Comparison of ENCODE assay signal across 9 cellular contexts in genomic region chr2:178072383-178073301, GRCh38. TPM values are rescaled to one million over a fixed set of nuclear protein-coding genes. Genes with fewer than 3 reads are reported as not detected.
DNase-seq lines count a peak whose midpoint lies in the region; ATAC-seq and TF ChIP-seq lines count a peak whose summit lies in the region.
"Had no signal": no experiment of that assay in that cellular context is flagged by ENCODE, and none has a peak within 500 bp of the region (broad histone marks: within the 10 kb centered on the region; RNA-seq: fewer than 3 reads in every experiment).

Gene PDE11A, minus strand, starts transcription at chr2:178072777. Its CDS starts 340 bp downstream, at chr2:178072437.

- H3K4me3 Mint-ChIP-seq in activated T-cell treated with anti-CD3 and anti-CD28 coated beads, Interleukin-2, amount 50 U/mL, for 4 hours: peak within 1 kb of the TSS; percentile 44
- peak within 1 kb of the TSS; percentile 85 to 87 (median 86) for H3K4me3 Mint-ChIP-seq in nephron

- peaks cover 5% of the 10 kb centered on the region for H3K9me3 Mint-ChIP-seq in activated T-cell treated with anti-CD3 and anti-CD28 coated beads, Interleukin-2, amount 50 U/mL, for 4 hours
- no peaks in the 10 kb centered on the region for H3K9me3 Mint-ChIP-seq in nephron

- in situ Hi-C loops in transverse colon (cut with MboI; ENCODE audit: low pct_ligation_motif_present in 1 of 4, low pct_unique_long_range_greater_than_20kb in 1 of 4, low sequenced_read_pairs in 3 of 4): no loop called here

- no peaks in the 10 kb centered on the region for H3K9me3 ChIP-seq in ES-I3 (ENCODE audit: control insufficient read depth, insufficient read depth, low read length)
- H3K9me3 ChIP-seq in transverse colon: no peaks in the 10 kb centered on the region

- H3K4me3 ChIP-seq in fibroblast of the aortic adventitia (ENCODE audit: low read depth, low read length) (peak within 1 kb of the TSS; percentile 61), transverse colon (peak within 1 kb of the TSS; percentile 2 to 48 (median 32))

- intact Hi-C loops in transverse colon (cut with DNase I; ENCODE audit: low total_unique reads): no loop called here

- H3K27me3 ChIP-seq in transverse colon: no peaks in the 10 kb centered on the region

- peaks cover 8% of the 10 kb centered on the region for H3K4me1 Mint-ChIP-seq in activated T-cell treated with anti-CD3 and anti-CD28 coated beads, Interleukin-2, amount 50 U/mL, for 4 hours (ENCODE audit: low read depth)
- no peaks in the 10 kb centered on the region for H3K4me1 Mint-ChIP-seq in nephron

- H3K4me1 ChIP-seq in ES-I3 (ENCODE audit: insufficient read depth, low read length) (peaks cover 4% of the 10 kb centered on the region; the same call in 1 of the 2 replicates), transverse colon (peaks cover 0 to 16% (median 9%) of the 10 kb centered on the region in 4 donors)

- peak; percentile 78 for DNase-seq in NCI-H460 (ENCODE audit: extremely low read depth, low read depth)
- no peak for DNase-seq in activated T-cell treated with anti-CD3 and anti-CD28 coated beads, Interleukin-2, amount 50 U/mL, for 4 hours
- peak; percentile 62 for DNase-seq in fibroblast of the aortic adventitia (ENCODE audit: low read depth)
- peak; percentile 92 for DNase-seq in transverse colon

- no peaks in the 10 kb centered on the region for H3K36me3 Mint-ChIP-seq in activated T-cell treated with anti-CD3 and anti-CD28 coated beads, Interleukin-2, amount 50 U/mL, for 4 hours (ENCODE audit: insufficient read depth)
- no peaks in the 10 kb centered on the region for H3K36me3 Mint-ChIP-seq in nephron (ENCODE audit: low read depth)

- no peak for TF ChIP-seq EP300 in transverse colon (IDR thresholded peaks at IDR 0.05; ENCODE audit: low read depth)

- 4 to 7% methylated on average over 11 to 40 of the region's 44 CpGs for WGBS in transverse colon (ENCODE audit: low coverage in 1 of 2), 2 donors

- H3K27ac Mint-ChIP-seq in nephron: peak within 1 kb of the TSS; percentile 41 to 86 (median 48)

- H3K27me3 Mint-ChIP-seq in activated T-cell treated with anti-CD3 and anti-CD28 coated beads, Interleukin-2, amount 50 U/mL, for 4 hours (ENCODE audit: low read depth): peaks cover 47% of the 10 kb centered on the region
- peaks cover 55% of the 10 kb centered on the region for H3K27me3 Mint-ChIP-seq in nephron (ENCODE audit: low read depth)

- peak; percentile 65 for TF ChIP-seq POLR2A in transverse colon (IDR thresholded peaks at IDR 0.05)

- H3K27ac ChIP-seq in transverse colon: peak within 1 kb of the TSS; percentile 60 to 81 (median 74)

- peak; percentile 55 for ATAC-seq in HG02970 (IDR thresholded peaks at IDR 0.05; ENCODE audit: low FRiP score, unreplicated experiment)
- ATAC-seq in activated T-cell treated with anti-CD3 and anti-CD28 coated beads, Interleukin-2, amount 50 U/mL, for 4 hours: peak; percentile 84 to 88
- ATAC-seq in HG03460 (IDR thresholded peaks at IDR 0.05; ENCODE audit: unreplicated experiment): no peak

- H3K9ac ChIP-seq in ES-I3 (ENCODE audit: low read depth, low read length): peak within 1 kb of the TSS; percentile 66

- H3K36me3 ChIP-seq in ES-I3 (ENCODE audit: insufficient read depth, low read length): no peaks in the 10 kb centered on the region
- no peaks in the 10 kb centered on the region for H3K36me3 ChIP-seq in transverse colon

- TF ChIP-seq CTCF in fibroblast of the aortic adventitia (IDR thresholded peaks at IDR 0.05; ENCODE audit: insufficient read depth, low read length) (no peak), nephron (IDR thresholded peaks at IDR 0.05; ENCODE audit: unreplicated experiment in 3 of 3) (no peak), transverse colon (IDR thresholded peaks at IDR 0.05) (no peak)

RNA-seq across cellular contexts. Expression of gene PDE11A, which starts in this region (rescaled TPM):
- 0.07 TPM in 1 of 2 replicates, not detected in the other for total RNA-seq in NCI-H460 (2014; rRNA removed; shearing (Covaris generic))
- polyA plus RNA-seq in NCI-H460 (2014; cell fraction: nucleus; rRNA removed): 0.01 TPM in 1 of 2 replicates, not detected in the other
- total RNA-seq in activated T-cell treated with anti-CD3 and anti-CD28 coated beads, Interleukin-2, amount 50 U/mL, for 4 hours: not detected
- total RNA-seq in fibroblast of the aortic adventitia (ENCODE audit: low replicate concordance) (not detected in 2 replicates), transverse colon (1 to 10 TPM in 2 of 4 donors, under 1 TPM in 1, not detected in 1; 0.37 to 1.2 (median 1.1) TPM)
- total RNA-seq: activated CD8-positive, alpha-beta memory T cell treated with anti-CD3 and anti-CD28 coated beads for 36 hours had no signal

Comparison
In these comparisons a context has a peak if more than half of its experiments do, and no peak if none do; other contexts are left out.
1. Peak in DNase-seq in NCI-H460; RNA of the gene not detected or under 1 TPM.
2. Peak in ATAC-seq in activated T-cell treated with anti-CD3 and anti-CD28 coated beads, Interleukin-2, amount 50 U/mL, for 4 hours; RNA of the gene not detected or under 1 TPM.
3. Peak in DNase-seq and H3K4me3 ChIP-seq in fibroblast of the aortic adventitia; RNA of the gene not detected or under 1 TPM.